In the genomic region with DNA sequence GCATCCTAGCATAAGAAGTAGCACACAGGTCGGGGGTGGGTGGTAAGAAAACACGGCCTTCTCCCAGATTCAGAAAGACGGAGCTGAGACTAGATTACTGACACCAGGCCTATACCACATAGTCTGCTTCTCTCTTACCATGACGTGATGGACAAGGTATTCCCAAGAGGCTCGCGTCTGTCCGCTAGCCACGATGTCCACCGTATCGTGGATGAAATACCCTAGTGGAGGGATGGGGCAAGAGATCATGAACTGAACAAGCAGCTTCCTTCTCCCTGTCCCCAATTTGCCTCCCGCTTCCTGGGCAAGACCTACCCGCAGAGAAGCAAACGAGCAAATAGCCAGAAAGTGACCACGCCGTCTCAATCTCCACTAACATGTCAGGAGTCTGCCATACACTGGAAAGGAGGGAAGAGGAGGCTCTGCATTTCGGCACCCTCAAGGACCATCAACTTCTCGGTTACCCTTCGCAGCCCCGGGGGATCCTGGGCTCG, we compare ENCODE assay signal across 1 cellular context.
TF ChIP-seq lines count a peak whose summit lies in the region.

No MANE protein-coding gene starts in this region.

TF ChIP-seq in GM12878, 131 proteins besides CTCF, POLR2A, EP300 and RAD21 (continued from another document):
- TF ChIP-seq JUNB (IDR thresholded peaks at IDR 0.05) (no peak), SREBF2 (IDR thresholded peaks at IDR 0.05; ENCODE audit: low read length) (no peak), MEF2B (IDR thresholded peaks at IDR 0.05; ENCODE audit: partially characterized antibody, poor library complexity, severe bottlenecking) (peak; percentile 61), KLF5 (IDR thresholded peaks at IDR 0.05; ENCODE audit: partially characterized antibody) (no peak), POLR2AphosphoS2 (IDR thresholded peaks at IDR 0.05; ENCODE audit: low read depth, low read length) (peak; percentile 84), TBL1XR1 (IDR thresholded peaks at IDR 0.05; ENCODE audit: low read depth, low read length) (no peak), SRF (IDR thresholded peaks at IDR 0.05; ENCODE audit: low read depth in 2 of 2, low read length in 2 of 2) (no peak), BCL11A (IDR thresholded peaks at IDR 0.05; ENCODE audit: low read depth, low read length) (0 out of 2 replicates have a peak, but pooled peaks have one; percentile 3), CBX5 (IDR thresholded peaks at IDR 0.05; ENCODE audit: low read depth) (no peak), CREM (IDR thresholded peaks at IDR 0.05; ENCODE audit: low read depth) (0 out of 2 replicates have a peak, but pooled peaks have one; percentile 4), SMC3 (IDR thresholded peaks at IDR 0.05; ENCODE audit: borderline replicate concordance, low read length) (no peak), BRCA1 (IDR thresholded peaks at IDR 0.05; ENCODE audit: low read depth, low read length) (no peak), STAT3 (IDR thresholded peaks at IDR 0.05; ENCODE audit: low read depth, low read length) (no peak), SMARCA5 (IDR thresholded peaks at IDR 0.05) (no peak), TCF7 (IDR thresholded peaks at IDR 0.05; ENCODE audit: borderline replicate concordance) (peak; percentile 5; the same call in 1 of the 2 replicates), TAF1 (IDR thresholded peaks at IDR 0.05; ENCODE audit: borderline replicate concordance, low read depth, low read length) (no peak), KDM1A (IDR thresholded peaks at IDR 0.05; ENCODE audit: borderline replicate concordance) (no peak), NFXL1 (IDR thresholded peaks at IDR 0.05; ENCODE audit: borderline replicate concordance) (no peak), NBN (IDR thresholded peaks at IDR 0.05) (no peak), STAT1 (conservative IDR thresholded peaks at IDR 0.05) (no peak), YY1 (IDR thresholded peaks at IDR 0.05; ENCODE audit: low read depth, low read length) (0 out of 2 replicates have a peak, but pooled peaks have one; percentile 6), CHD2 (IDR thresholded peaks at IDR 0.05; ENCODE audit: borderline replicate concordance, low read depth, low read length) (peak; percentile 26; the same call in 1 of the 2 replicates), ZNF207 (IDR thresholded peaks at IDR 0.05; ENCODE audit: borderline replicate concordance) (no peak)
- TF ChIP-seq, protein P1, sequence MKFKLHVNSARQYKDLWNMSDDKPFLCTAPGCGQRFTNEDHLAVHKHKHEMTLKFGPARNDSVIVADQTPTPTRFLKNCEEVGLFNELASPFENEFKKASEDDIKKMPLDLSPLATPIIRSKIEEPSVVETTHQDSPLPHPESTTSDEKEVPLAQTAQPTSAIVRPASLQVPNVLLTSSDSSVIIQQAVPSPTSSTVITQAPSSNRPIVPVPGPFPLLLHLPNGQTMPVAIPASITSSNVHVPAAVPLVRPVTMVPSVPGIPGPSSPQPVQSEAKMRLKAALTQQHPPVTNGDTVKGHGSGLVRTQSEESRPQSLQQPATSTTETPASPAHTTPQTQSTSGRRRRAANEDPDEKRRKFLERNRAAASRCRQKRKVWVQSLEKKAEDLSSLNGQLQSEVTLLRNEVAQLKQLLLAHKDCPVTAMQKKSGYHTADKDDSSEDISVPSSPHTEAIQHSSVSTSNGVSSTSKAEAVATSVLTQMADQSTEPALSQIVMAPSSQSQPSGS (IDR thresholded peaks at IDR 0.05; ENCODE audit: low read length) = no peak
- TF ChIP-seq, protein P2, sequence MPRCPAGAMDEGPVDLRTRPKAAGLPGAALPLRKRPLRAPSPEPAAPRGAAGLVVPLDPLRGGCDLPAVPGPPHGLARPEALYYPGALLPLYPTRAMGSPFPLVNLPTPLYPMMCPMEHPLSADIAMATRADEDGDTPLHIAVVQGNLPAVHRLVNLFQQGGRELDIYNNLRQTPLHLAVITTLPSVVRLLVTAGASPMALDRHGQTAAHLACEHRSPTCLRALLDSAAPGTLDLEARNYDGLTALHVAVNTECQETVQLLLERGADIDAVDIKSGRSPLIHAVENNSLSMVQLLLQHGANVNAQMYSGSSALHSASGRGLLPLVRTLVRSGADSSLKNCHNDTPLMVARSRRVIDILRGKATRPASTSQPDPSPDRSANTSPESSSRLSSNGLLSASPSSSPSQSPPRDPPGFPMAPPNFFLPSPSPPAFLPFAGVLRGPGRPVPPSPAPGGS (IDR thresholded peaks at IDR 0.05; ENCODE audit: borderline replicate concordance, insufficient read depth, low read depth, low read length, poor library complexity, severe bottlenecking) = peak; percentile 78
- TF ChIP-seq, protein P3, sequence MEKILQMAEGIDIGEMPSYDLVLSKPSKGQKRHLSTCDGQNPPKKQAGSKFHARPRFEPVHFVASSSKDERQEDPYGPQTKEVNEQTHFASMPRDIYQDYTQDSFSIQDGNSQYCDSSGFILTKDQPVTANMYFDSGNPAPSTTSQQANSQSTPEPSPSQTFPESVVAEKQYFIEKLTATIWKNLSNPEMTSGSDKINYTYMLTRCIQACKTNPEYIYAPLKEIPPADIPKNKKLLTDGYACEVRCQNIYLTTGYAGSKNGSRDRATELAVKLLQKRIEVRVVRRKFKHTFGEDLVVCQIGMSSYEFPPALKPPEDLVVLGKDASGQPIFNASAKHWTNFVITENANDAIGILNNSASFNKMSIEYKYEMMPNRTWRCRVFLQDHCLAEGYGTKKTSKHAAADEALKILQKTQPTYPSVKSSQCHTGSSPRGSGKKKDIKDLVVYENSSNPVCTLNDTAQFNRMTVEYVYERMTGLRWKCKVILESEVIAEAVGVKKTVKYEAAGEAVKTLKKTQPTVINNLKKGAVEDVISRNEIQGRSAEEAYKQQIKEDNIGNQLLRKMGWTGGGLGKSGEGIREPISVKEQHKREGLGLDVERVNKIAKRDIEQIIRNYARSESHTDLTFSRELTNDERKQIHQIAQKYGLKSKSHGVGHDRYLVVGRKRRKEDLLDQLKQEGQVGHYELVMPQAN (conservative IDR thresholded peaks at IDR 0.05) = no peak
- TF ChIP-seq, protein P4, sequence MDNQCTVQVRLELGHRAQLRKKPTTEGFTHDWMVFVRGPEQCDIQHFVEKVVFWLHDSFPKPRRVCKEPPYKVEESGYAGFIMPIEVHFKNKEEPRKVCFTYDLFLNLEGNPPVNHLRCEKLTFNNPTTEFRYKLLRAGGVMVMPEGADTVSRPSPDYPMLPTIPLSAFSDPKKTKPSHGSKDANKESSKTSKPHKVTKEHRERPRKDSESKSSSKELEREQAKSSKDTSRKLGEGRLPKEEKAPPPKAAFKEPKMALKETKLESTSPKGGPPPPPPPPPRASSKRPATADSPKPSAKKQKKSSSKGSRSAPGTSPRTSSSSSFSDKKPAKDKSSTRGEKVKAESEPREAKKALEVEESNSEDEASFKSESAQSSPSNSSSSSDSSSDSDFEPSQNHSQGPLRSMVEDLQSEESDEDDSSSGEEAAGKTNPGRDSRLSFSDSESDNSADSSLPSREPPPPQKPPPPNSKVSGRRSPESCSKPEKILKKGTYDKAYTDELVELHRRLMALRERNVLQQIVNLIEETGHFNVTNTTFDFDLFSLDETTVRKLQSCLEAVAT (IDR thresholded peaks at IDR 0.05) = no peak
- TF ChIP-seq, protein P5, sequence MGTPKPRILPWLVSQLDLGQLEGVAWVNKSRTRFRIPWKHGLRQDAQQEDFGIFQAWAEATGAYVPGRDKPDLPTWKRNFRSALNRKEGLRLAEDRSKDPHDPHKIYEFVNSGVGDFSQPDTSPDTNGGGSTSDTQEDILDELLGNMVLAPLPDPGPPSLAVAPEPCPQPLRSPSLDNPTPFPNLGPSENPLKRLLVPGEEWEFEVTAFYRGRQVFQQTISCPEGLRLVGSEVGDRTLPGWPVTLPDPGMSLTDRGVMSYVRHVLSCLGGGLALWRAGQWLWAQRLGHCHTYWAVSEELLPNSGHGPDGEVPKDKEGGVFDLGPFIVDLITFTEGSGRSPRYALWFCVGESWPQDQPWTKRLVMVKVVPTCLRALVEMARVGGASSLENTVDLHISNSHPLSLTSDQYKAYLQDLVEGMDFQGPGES (IDR thresholded peaks at IDR 0.05) = no peak
- TF ChIP-seq, protein P6, sequence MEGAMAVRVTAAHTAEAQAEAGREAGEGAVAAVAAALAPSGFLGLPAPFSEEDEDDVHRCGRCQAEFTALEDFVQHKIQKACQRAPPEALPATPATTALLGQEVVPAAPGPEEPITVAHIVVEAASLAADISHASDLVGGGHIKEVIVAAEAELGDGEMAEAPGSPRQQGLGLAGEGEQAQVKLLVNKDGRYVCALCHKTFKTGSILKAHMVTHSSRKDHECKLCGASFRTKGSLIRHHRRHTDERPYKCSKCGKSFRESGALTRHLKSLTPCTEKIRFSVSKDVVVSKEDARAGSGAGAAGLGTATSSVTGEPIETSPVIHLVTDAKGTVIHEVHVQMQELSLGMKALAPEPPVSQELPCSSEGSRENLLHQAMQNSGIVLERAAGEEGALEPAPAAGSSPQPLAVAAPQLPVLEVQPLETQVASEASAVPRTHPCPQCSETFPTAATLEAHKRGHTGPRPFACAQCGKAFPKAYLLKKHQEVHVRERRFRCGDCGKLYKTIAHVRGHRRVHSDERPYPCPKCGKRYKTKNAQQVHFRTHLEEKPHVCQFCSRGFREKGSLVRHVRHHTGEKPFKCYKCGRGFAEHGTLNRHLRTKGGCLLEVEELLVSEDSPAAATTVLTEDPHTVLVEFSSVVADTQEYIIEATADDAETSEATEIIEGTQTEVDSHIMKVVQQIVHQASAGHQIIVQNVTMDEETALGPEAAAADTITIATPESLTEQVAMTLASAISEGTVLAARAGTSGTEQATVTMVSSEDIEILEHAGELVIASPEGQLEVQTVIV (IDR thresholded peaks at IDR 0.05; ENCODE audit: borderline replicate concordance, partially characterized antibody) = no peak
- TF ChIP-seq, protein P7, sequence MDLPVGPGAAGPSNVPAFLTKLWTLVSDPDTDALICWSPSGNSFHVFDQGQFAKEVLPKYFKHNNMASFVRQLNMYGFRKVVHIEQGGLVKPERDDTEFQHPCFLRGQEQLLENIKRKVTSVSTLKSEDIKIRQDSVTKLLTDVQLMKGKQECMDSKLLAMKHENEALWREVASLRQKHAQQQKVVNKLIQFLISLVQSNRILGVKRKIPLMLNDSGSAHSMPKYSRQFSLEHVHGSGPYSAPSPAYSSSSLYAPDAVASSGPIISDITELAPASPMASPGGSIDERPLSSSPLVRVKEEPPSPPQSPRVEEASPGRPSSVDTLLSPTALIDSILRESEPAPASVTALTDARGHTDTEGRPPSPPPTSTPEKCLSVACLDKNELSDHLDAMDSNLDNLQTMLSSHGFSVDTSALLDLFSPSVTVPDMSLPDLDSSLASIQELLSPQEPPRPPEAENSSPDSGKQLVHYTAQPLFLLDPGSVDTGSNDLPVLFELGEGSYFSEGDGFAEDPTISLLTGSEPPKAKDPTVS (IDR thresholded peaks at IDR 0.05; ENCODE audit: low read depth, low read length) = 0 out of 2 replicates have a peak, but pooled peaks have one; percentile 28
- TF ChIP-seq, protein P8, sequence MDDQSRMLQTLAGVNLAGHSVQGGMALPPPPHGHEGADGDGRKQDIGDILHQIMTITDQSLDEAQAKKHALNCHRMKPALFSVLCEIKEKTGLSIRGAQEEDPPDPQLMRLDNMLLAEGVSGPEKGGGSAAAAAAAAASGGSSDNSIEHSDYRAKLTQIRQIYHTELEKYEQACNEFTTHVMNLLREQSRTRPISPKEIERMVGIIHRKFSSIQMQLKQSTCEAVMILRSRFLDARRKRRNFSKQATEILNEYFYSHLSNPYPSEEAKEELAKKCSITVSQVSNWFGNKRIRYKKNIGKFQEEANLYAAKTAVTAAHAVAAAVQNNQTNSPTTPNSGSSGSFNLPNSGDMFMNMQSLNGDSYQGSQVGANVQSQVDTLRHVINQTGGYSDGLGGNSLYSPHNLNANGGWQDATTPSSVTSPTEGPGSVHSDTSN (IDR thresholded peaks at IDR 0.05; ENCODE audit: insufficient replicate concordance, low read depth, low read length) = peak; percentile 1
- TF ChIP-seq, protein P9, sequence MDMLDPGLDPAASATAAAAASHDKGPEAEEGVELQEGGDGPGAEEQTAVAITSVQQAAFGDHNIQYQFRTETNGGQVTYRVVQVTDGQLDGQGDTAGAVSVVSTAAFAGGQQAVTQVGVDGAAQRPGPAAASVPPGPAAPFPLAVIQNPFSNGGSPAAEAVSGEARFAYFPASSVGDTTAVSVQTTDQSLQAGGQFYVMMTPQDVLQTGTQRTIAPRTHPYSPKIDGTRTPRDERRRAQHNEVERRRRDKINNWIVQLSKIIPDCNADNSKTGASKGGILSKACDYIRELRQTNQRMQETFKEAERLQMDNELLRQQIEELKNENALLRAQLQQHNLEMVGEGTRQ (IDR thresholded peaks at IDR 0.05; ENCODE audit: borderline replicate concordance, low read depth, low read length) = no peak
- TF ChIP-seq, protein P10, sequence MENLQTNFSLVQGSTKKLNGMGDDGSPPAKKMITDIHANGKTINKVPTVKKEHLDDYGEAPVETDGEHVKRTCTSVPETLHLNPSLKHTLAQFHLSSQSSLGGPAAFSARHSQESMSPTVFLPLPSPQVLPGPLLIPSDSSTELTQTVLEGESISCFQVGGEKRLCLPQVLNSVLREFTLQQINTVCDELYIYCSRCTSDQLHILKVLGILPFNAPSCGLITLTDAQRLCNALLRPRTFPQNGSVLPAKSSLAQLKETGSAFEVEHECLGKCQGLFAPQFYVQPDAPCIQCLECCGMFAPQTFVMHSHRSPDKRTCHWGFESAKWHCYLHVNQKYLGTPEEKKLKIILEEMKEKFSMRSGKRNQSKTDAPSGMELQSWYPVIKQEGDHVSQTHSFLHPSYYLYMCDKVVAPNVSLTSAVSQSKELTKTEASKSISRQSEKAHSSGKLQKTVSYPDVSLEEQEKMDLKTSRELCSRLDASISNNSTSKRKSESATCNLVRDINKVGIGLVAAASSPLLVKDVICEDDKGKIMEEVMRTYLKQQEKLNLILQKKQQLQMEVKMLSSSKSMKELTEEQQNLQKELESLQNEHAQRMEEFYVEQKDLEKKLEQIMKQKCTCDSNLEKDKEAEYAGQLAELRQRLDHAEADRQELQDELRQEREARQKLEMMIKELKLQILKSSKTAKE (IDR thresholded peaks at IDR 0.05; ENCODE audit: low read depth, poor library complexity, severe bottlenecking) = no peak
